In genomic region chr2:235955664-235956063, GRCh38 we compare ENCODE assay signal across 20 cellular contexts.
DNase-seq lines count a peak whose midpoint lies in the region; ATAC-seq, FAIRE-seq and TF ChIP-seq lines count a peak whose summit lies in the region.
"Had no signal": no experiment of that assay in that cellular context is flagged by ENCODE, and none has a peak within 500 bp of the region (broad histone marks: within the 10 kb centered on the region; RNA-seq: fewer than 3 reads in every experiment).

No MANE protein-coding gene starts in this region.

- no peak for ATAC-seq in HepG2
- no peak for ATAC-seq in right lobe of liver
- ATAC-seq in mucosa of descending colon: no peak
- ATAC-seq: A549 had no signal

- intact Hi-C loops in HepG2 (cut with micrococcal nuclease; ENCODE audit: unreplicated experiment) (no loop called here), right lobe of liver (cut with DNase I) (no loop called here), sigmoid colon (cut with DNase I) (no loop called here), mucosa of descending colon (cut with DNase I, micrococcal nuclease) (no loop called here)

- H3K4me3 ChIP-seq in HepG2 (replicated peaks in 1 of 3; ENCODE audit: insufficient read depth in 1 of 3, low read depth in 2 of 3, low read length in 3 of 3) (no peak overlapping the region), right lobe of liver (no peak overlapping the region), sigmoid colon (no peak overlapping the region), Peyer's patch (no peak overlapping the region), mucosa of descending colon (no peak overlapping the region)
- H3K4me3 ChIP-seq: A549 had no signal

- TF ChIP-seq CTCF in HepG2 (CRISPR knock-in tag; IDR thresholded peaks at IDR 0.05) (no peak), right lobe of liver (IDR thresholded peaks at IDR 0.05) (no peak), sigmoid colon (IDR thresholded peaks at IDR 0.05) (no peak), Peyer's patch (IDR thresholded peaks at IDR 0.05) (no peak), mucosa of descending colon (IDR thresholded peaks at IDR 0.05) (no peak)

- TF ChIP-seq POLR2A in HepG2 (IDR thresholded peaks at IDR 0.05; ENCODE audit: insufficient read depth in 1 of 2, low read depth in 2 of 2, low read length in 2 of 2) (no peak), right lobe of liver (IDR thresholded peaks at IDR 0.05) (no peak), sigmoid colon (IDR thresholded peaks at IDR 0.05) (no peak), Peyer's patch (IDR thresholded peaks at IDR 0.05) (no peak)

- H3K27me3 ChIP-seq in HepG2 (ENCODE audit: control insufficient read depth in 1 of 2, insufficient read depth in 2 of 2, low read length in 2 of 2) (no peaks in the 10 kb centered on the region), right lobe of liver (no peaks in the 10 kb centered on the region), sigmoid colon (no peaks in the 10 kb centered on the region), Peyer's patch (no peaks in the 10 kb centered on the region)

- H4K20me1 ChIP-seq in HepG2 (ENCODE audit: insufficient read depth, low read length): no peaks in the 10 kb centered on the region

- H3K36me3 ChIP-seq in HepG2 (replicated peaks in 1 of 2; ENCODE audit: control insufficient read depth in 1 of 2, insufficient read depth in 2 of 2, low read length in 2 of 2) (peaks cover 5 to 27% of the 10 kb centered on the region in 2 experiments; a peak in 3 of 5 replicates), right lobe of liver (no peaks in the 10 kb centered on the region), sigmoid colon (peaks cover 0 to 4% (median 0%) of the 10 kb centered on the region in 4 donors), Peyer's patch (peaks cover 0 to 6% (median 0%) of the 10 kb centered on the region in 3 donors), mucosa of descending colon (ENCODE audit: low read depth) (no peaks in the 10 kb centered on the region)

- DNase-seq in HepG2 (ENCODE audit: low spot score): no peak
- no peak for DNase-seq in right lobe of liver
- DNase-seq in OCI-M1 (lab: John Stamatoyannopoulos, UW): peak; percentile 34
- peak; percentile 7 for DNase-seq in sigmoid colon
- no peak for DNase-seq in Peyer's patch
- DNase-seq in mucosa of descending colon: no peak
- DNase-seq: 8988T; ACHN; Calu3; CD4-positive, alpha-beta memory T cell; COR-L47; DMS53; DMS79 treated with DMSO at 0.1 percent for 48 hours; GF-D8; H7; HCEC 1CT had no signal

- 97% methylated on average over 4 of the region's 4 CpGs for WGBS in HepG2 (ENCODE audit: low lambda C conversion rate)
- WGBS in right lobe of liver (ENCODE audit: insufficient coverage, low coverage, low lambda C conversion rate, missing lambda C conversion rate): 100% methylated on average over 1 of the region's 4 CpGs
- WGBS in sigmoid colon, 2 donors: 94 to 96% methylated on average over 4 of the region's 4 CpGs

- CTCF ChIA-PET in HepG2 (lab: Yijun Ruan, JAX; ENCODE audit: low intra/inter-chr PET ratio, low total read pairs): no interaction called here

- H3K27ac ChIP-seq in HepG2 (ENCODE audit: extremely low read length, insufficient read depth, low read length) (no peak overlapping the region), right lobe of liver (no peak overlapping the region), sigmoid colon (no peak overlapping the region), Peyer's patch (no peak overlapping the region)
- H3K27ac ChIP-seq: A549 had no signal

- H3K79me2 ChIP-seq in HepG2 (ENCODE audit: insufficient read depth, low read length): no peaks in the 10 kb centered on the region

- H3K4me1 ChIP-seq in HepG2 (ENCODE audit: insufficient read depth, low read length) (no peaks in the 10 kb centered on the region), right lobe of liver (no peaks in the 10 kb centered on the region), sigmoid colon (no peaks in the 10 kb centered on the region), Peyer's patch (no peaks in the 10 kb centered on the region), mucosa of descending colon (ENCODE audit: low read depth) (no peaks in the 10 kb centered on the region)
- H3K4me1 ChIP-seq: A549 had no signal

- TF ChIP-seq EP300 in HepG2 (IDR thresholded peaks at IDR 0.05; ENCODE audit: low read depth in 2 of 2, low read length in 2 of 2) (no peak), HepG2 (CRISPR knock-in tag; IDR thresholded peaks at IDR 0.05; ENCODE audit: borderline replicate concordance) (no peak), sigmoid colon (IDR thresholded peaks at IDR 0.05) (no peak)

- H3K9ac ChIP-seq in HepG2 (ENCODE audit: insufficient read depth, low read depth, low read length): no peak overlapping the region

- in situ Hi-C loops in HepG2 (cut with HindIII; ENCODE audit: extremely low pct_ligation_motif_present, low pct_unique_long_range_greater_than_20kb): no loop called here

- BruUV-seq in HepG2 (replicated peaks; lab: Mats Ljungman, UMichigan): no TSS peak

- no peak for FAIRE-seq in HepG2 (lab: Jason Lieb, UNC)
- FAIRE-seq: A549, GM12891, GM18507, H1 had no signal

- no peak overlapping the region for H3K4me2 ChIP-seq in HepG2 (ENCODE audit: low read depth, low read length)
- H3K4me2 ChIP-seq: A549 had no signal

- H3K9me3 ChIP-seq in HepG2 (ENCODE audit: low read length) (no peaks in the 10 kb centered on the region), right lobe of liver (no peaks in the 10 kb centered on the region), sigmoid colon (no peaks in the 10 kb centered on the region), Peyer's patch (no peaks in the 10 kb centered on the region), mucosa of descending colon (no peaks in the 10 kb centered on the region)
- H3K9me3 ChIP-seq: A549 had no signal

- TF ChIP-seq RAD21 in HepG2 (CRISPR knock-in tag; IDR thresholded peaks at IDR 0.05): no peak

- POLR2A ChIA-PET in HepG2 (lab: Yijun Ruan, JAX): no interaction called here

- H2AFZ ChIP-seq in HepG2 (ENCODE audit: low read length): no peak overlapping the region

TF ChIP-seq in HepG2, 621 proteins besides CTCF, POLR2A, EP300 and RAD21:
- TF ChIP-seq ZFP36L2 (CRISPR knock-in tag; IDR thresholded peaks at IDR 0.05) (no peak), REST (IDR thresholded peaks at IDR 0.05; ENCODE audit: borderline replicate concordance in 1 of 2, low read depth in 1 of 2, low read length in 2 of 2) (peak; percentile 4 to 56; a peak in 3 of 4 replicates), PHF21A (CRISPR knock-in tag; IDR thresholded peaks at IDR 0.05) (no peak)

Comparison
In these comparisons a context has a peak if more than half of its experiments do, and no peak if none do; other contexts are left out.
1. DNase-seq: peak in OCI-M1 (single experiment) and sigmoid colon (single experiment); none in HepG2 (single experiment), right lobe of liver (0 of 3), Peyer's patch (0 of 3) and mucosa of descending colon (0 of 3).